ENCODE assay signal across 25 cellular contexts in the genomic region with DNA sequence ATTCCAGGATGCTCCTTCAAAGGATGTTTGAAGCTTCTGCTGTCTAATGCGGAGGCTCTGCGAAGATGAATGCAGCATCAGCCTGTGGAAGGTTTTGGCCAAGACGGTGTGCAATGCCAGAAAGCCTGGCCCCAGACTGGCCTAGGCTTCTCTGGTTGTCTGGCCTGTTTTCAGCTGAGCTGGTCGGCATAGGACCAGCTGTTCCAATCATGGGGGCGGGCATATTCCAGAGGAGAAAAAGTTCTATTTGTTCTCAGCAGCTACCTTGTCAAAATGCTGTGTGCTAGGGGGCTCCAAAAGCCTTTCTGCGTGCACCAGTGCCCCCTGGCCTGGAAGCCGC. TPM values are rescaled to one million over a fixed set of nuclear protein-coding genes. Genes with fewer than 3 reads are reported as not detected.
DNase-seq lines count a peak whose midpoint lies in the region; ATAC-seq, FAIRE-seq and TF ChIP-seq lines count a peak whose summit lies in the region.
"Had no signal": no experiment of that assay in that cellular context is flagged by ENCODE, and none has a peak within 500 bp of the region (broad histone marks: within the 10 kb centered on the region; RNA-seq: fewer than 3 reads in every experiment).

No MANE protein-coding gene starts in this region.

- peaks cover 0 to 2% of the 10 kb centered on the region in 2 experiments; a peak in 1 of 5 replicates for H3K27me3 ChIP-seq in HepG2 (ENCODE audit: control insufficient read depth in 1 of 2, insufficient read depth in 2 of 2, low read length in 2 of 2)
- H3K27me3 ChIP-seq in right lobe of liver, result no peaks in the 10 kb centered on the region
- H3K27me3 ChIP-seq in transverse colon, result no peaks in the 10 kb centered on the region
- H3K27me3 ChIP-seq: body of pancreas, heart left ventricle, stomach, tibial nerve had no signal

- no peak for TF ChIP-seq CTCF in HepG2 (CRISPR knock-in tag; IDR thresholded peaks at IDR 0.05)
- TF ChIP-seq CTCF in right lobe of liver (IDR thresholded peaks at IDR 0.05), result no peak
- TF ChIP-seq CTCF in WTC11 (IDR thresholded peaks at IDR 0.05), result no peak
- no peak for TF ChIP-seq CTCF in transverse colon (IDR thresholded peaks at IDR 0.05)

- POLR2A ChIA-PET in HepG2 (lab: Yijun Ruan, JAX), result interaction anchor here (1.0 to 1.1 kb wide), 2 partner anchors 23 to 26 kb away, joined by 3 read pairs; no protein-coding TSS in a partner anchor
- POLR2A ChIA-PET in WTC11 (lab: Charles Lee), result no interaction called here

- H3K27ac ChIP-seq in HepG2 (ENCODE audit: extremely low read length, insufficient read depth, low read length), result no peak overlapping the region
- no peak overlapping the region for H3K27ac ChIP-seq in right lobe of liver
- H3K27ac ChIP-seq in transverse colon, result peak overlapping the region in 3 of 4 donors; percentile 38 to 54 (median 40)
- H3K27ac ChIP-seq: body of pancreas, C4-2B, tibial nerve had no signal

- no peaks in the 10 kb centered on the region for H3K9me3 ChIP-seq in HepG2 (ENCODE audit: low read length)
- no peaks in the 10 kb centered on the region for H3K9me3 ChIP-seq in right lobe of liver
- no peaks in the 10 kb centered on the region for H3K9me3 ChIP-seq in transverse colon
- H3K9me3 ChIP-seq: body of pancreas, heart left ventricle, SK-N-SH, stomach, tibial nerve had no signal

- DNase-seq in HepG2 (ENCODE audit: low spot score) (peak; percentile 7), right lobe of liver (no peak), WTC11 (ENCODE audit: low spot score) (no peak), myocyte (ENCODE audit: low read depth) (peak; percentile 34), transverse colon (no peak), RPMI8226 (no peak)
- DNase-seq: activated CD4-positive, alpha-beta T cell treated with anti-CD3 and anti-CD28 coated beads for 4 hours; activated CD8-positive, alpha-beta memory T cell treated with anti-CD3 and anti-CD28 coated beads for 24 hours; activated T-cell treated with anti-CD3 and anti-CD28 coated beads, Interleukin-2, amount 50 U/mL, for 24 hours; body of pancreas; EL; heart left ventricle; Kasumi-1; naive B cell; NCI-H1930; NCI-H446 treated with DMSO at 0.1 percent for 48 hours; NK-92 treated with Interleukin-12 subunit alpha and Interleukin-12 subunit beta, amount 100 ng/mL, for 24 hours; SK-N-SH; stomach; T-helper 2 cell had no signal

- no peak overlapping the region for H2AFZ ChIP-seq in HepG2 (ENCODE audit: low read length)

- no peak overlapping the region; the same call in 1 of the 2 replicates for H3K4me2 ChIP-seq in HepG2 (ENCODE audit: low read depth, low read length)
- H3K4me2 ChIP-seq: SK-N-SH had no signal

- no peak for FAIRE-seq in HepG2 (lab: Jason Lieb, UNC)
- FAIRE-seq: D721Med had no signal

- no peak for TF ChIP-seq EP300 in HepG2 (IDR thresholded peaks at IDR 0.05; ENCODE audit: low read depth in 2 of 2, low read length in 2 of 2)
- no peak for TF ChIP-seq EP300 in HepG2 (CRISPR knock-in tag; IDR thresholded peaks at IDR 0.05; ENCODE audit: borderline replicate concordance)
- TF ChIP-seq EP300 in transverse colon (IDR thresholded peaks at IDR 0.05; ENCODE audit: low read depth), result no peak

- WGBS in HepG2 (ENCODE audit: low lambda C conversion rate), result 63% methylated on average over 3 of the region's 7 CpGs
- WGBS in right lobe of liver (ENCODE audit: insufficient coverage, low coverage, low lambda C conversion rate, missing lambda C conversion rate), result 84% methylated on average over 6 of the region's 7 CpGs
- 72% methylated on average over 7 of the region's 7 CpGs; no CpG with 5 or more reads in 1 of the 2 donors for WGBS in transverse colon (ENCODE audit: low coverage in 1 of 2), 2 donors

- CTCF ChIA-PET in HepG2 (lab: Yijun Ruan, JAX; ENCODE audit: low intra/inter-chr PET ratio, low total read pairs), result no interaction called here
- CTCF ChIA-PET in WTC11 (lab: Charles Lee), result interaction anchor here (1.7 kb wide), 2 partner anchors 64 to 143 kb away, joined by 4 read pairs; no protein-coding TSS in a partner anchor

- peaks cover 3% of the 10 kb centered on the region; the same call in 1 of the 2 replicates for H3K36me3 Mint-ChIP-seq in WTC11

- peaks cover 7% of the 10 kb centered on the region; the same call in 1 of the 2 replicates for H3K9me3 Mint-ChIP-seq in WTC11
- H3K9me3 Mint-ChIP-seq: activated T-cell treated with anti-CD3 and anti-CD28 coated beads, Interleukin-2, amount 50 U/mL, for 24 hours had no signal

- H3K4me1 ChIP-seq in HepG2 (ENCODE audit: insufficient read depth, low read length), result peaks cover 37% of the 10 kb centered on the region
- no peaks in the 10 kb centered on the region for H3K4me1 ChIP-seq in right lobe of liver
- H3K4me1 ChIP-seq in transverse colon, result peaks cover 0 to 14% (median 6%) of the 10 kb centered on the region in 4 donors
- H3K4me1 ChIP-seq: body of pancreas had no signal

- H3K4me1 Mint-ChIP-seq in WTC11, result peaks cover 40% of the 10 kb centered on the region
- H3K4me1 Mint-ChIP-seq: naive B cell had no signal

- H3K4me3 Mint-ChIP-seq in WTC11, result no peak overlapping the region
- H3K4me3 Mint-ChIP-seq: activated T-cell treated with anti-CD3 and anti-CD28 coated beads, Interleukin-2, amount 50 U/mL, for 24 hours; naive B cell had no signal

- no peaks in the 10 kb centered on the region for H3K27me3 Mint-ChIP-seq in WTC11 (ENCODE audit: low read depth)
- H3K27me3 Mint-ChIP-seq: naive B cell had no signal

- no peaks in the 10 kb centered on the region for H3K36me3 ChIP-seq in HepG2 (replicated peaks in 1 of 2; ENCODE audit: control insufficient read depth in 1 of 2, insufficient read depth in 2 of 2, low read length in 2 of 2)
- no peaks in the 10 kb centered on the region for H3K36me3 ChIP-seq in right lobe of liver
- H3K36me3 ChIP-seq in transverse colon, result no peaks in the 10 kb centered on the region
- H3K36me3 ChIP-seq: tibial nerve had no signal

- ATAC-seq in HepG2, result peak; percentile 63
- no peak for ATAC-seq in right lobe of liver
- ATAC-seq in WTC11, result peak; percentile 60
- ATAC-seq in GM21515 (IDR thresholded peaks at IDR 0.05; ENCODE audit: unreplicated experiment), result no peak
- ATAC-seq in GM19023 (IDR thresholded peaks at IDR 0.05; ENCODE audit: unreplicated experiment), result no peak
- ATAC-seq: body of pancreas, heart left ventricle had no signal

- no peak for TF ChIP-seq RAD21 in HepG2 (CRISPR knock-in tag; IDR thresholded peaks at IDR 0.05)

- H3K4me3 ChIP-seq in HepG2 (replicated peaks in 1 of 3; ENCODE audit: insufficient read depth in 1 of 3, low read depth in 2 of 3, low read length in 3 of 3) (no peak overlapping the region), right lobe of liver (no peak overlapping the region), transverse colon (no peak overlapping the region)
- H3K4me3 ChIP-seq: body of pancreas, heart left ventricle, stomach, tibial nerve had no signal

- in situ Hi-C loops in HepG2 (cut with HindIII; ENCODE audit: extremely low pct_ligation_motif_present, low pct_unique_long_range_greater_than_20kb), result no loop called here
- in situ Hi-C loops in transverse colon (cut with MboI; ENCODE audit: low pct_ligation_motif_present in 1 of 4, low pct_unique_long_range_greater_than_20kb in 1 of 4, low sequenced_read_pairs in 3 of 4), result no loop called here

- intact Hi-C loops in HepG2 (cut with micrococcal nuclease; ENCODE audit: unreplicated experiment) (loop anchor here (1.0 to 2.0 kb wide), 3 partner anchors 22 to 57 kb away; a partner anchor contains a TSS), right lobe of liver (cut with DNase I) (no loop called here), transverse colon (cut with DNase I; ENCODE audit: low total_unique reads) (no loop called here)

- peak overlapping the region; percentile 24 for H3K27ac Mint-ChIP-seq in WTC11
- H3K27ac Mint-ChIP-seq: activated T-cell treated with anti-CD3 and anti-CD28 coated beads, Interleukin-2, amount 50 U/mL, for 24 hours had no signal

- BruUV-seq in HepG2 (replicated peaks; lab: Mats Ljungman, UMichigan), result no TSS peak

- no peaks in the 10 kb centered on the region for H4K20me1 ChIP-seq in HepG2 (ENCODE audit: insufficient read depth, low read length)

- H3K9ac ChIP-seq in HepG2 (ENCODE audit: insufficient read depth, low read depth, low read length), result no peak overlapping the region
- H3K9ac ChIP-seq: SK-N-SH had no signal

- H3K79me2 ChIP-seq in HepG2 (ENCODE audit: insufficient read depth, low read length), result no peaks in the 10 kb centered on the region

- no peak for TF ChIP-seq POLR2A in HepG2 (IDR thresholded peaks at IDR 0.05; ENCODE audit: insufficient read depth in 1 of 2, low read depth in 2 of 2, low read length in 2 of 2)
- TF ChIP-seq POLR2A in right lobe of liver (IDR thresholded peaks at IDR 0.05), result no peak
- TF ChIP-seq POLR2A in transverse colon (IDR thresholded peaks at IDR 0.05), result no peak

TF ChIP-seq in WTC11, 78 proteins besides CTCF, POLR2A, EP300 and RAD21 (continues in another document):
- TF ChIP-seq CBFB (CRISPR knock-in tag; IDR thresholded peaks at IDR 0.05; ENCODE audit: low read depth), result no peak

RNA-seq across cellular contexts. Expression of a gene that starts 57.6 kb away (rescaled TPM):
- total RNA-seq in HepG2 (2016; rRNA removed; fragmentation: Illumina TruSeq; extraction: Trizol), result not detected in 2 replicates
- total RNA-seq in HepG2 (2016; cell fraction: cytosol; rRNA removed; fragmentation: Illumina TruSeq; extraction: Trizol; ENCODE audit: low read depth), result not detected in 2 replicates
- 0.07 TPM in 1 of 2 replicates, not detected in the other for total RNA-seq in HepG2 (2016; cell fraction: insoluble cytoplasmic fraction; rRNA removed; fragmentation: Illumina TruSeq; extraction: Trizol)
- not detected in 2 replicates for total RNA-seq in HepG2 (2016; cell fraction: membrane; rRNA removed; fragmentation: Illumina TruSeq; extraction: Trizol)
- 0.44 TPM in 1 of 2 replicates, not detected in the other for total RNA-seq in HepG2 (2016; cell fraction: nucleus; rRNA removed; fragmentation: Illumina TruSeq; extraction: Trizol)
- 0.07 and 0.08 TPM in 2 replicates for polyA plus RNA-seq in HepG2 (2011; rRNA removed)
- polyA plus RNA-seq in HepG2 (2011; cell fraction: cytosol; rRNA removed), result not detected in 2 replicates
- polyA plus RNA-seq in HepG2 (2011; cell fraction: nucleus; rRNA removed), result 0.03 and 0.09 TPM in 2 replicates
- 0.05 TPM in 1 of 2 replicates, not detected in the other for polyA plus RNA-seq in HepG2 (2012)
- polyA plus RNA-seq in HepG2 (2016; cell fraction: cytosol; fragmentation: Illumina TruSeq; extraction: Trizol; ENCODE audit: low read depth), result not detected in 2 replicates
- not detected in 2 replicates for polyA plus RNA-seq in HepG2 (2016; cell fraction: insoluble cytoplasmic fraction; fragmentation: Illumina TruSeq; extraction: Trizol; ENCODE audit: low read depth)
- polyA plus RNA-seq in HepG2 (2016; cell fraction: membrane; fragmentation: Illumina TruSeq; extraction: Trizol; ENCODE audit: low read depth), result not detected in 2 replicates
- polyA plus RNA-seq in HepG2 (2016; cell fraction: nucleus; fragmentation: Illumina TruSeq; extraction: Trizol; ENCODE audit: insufficient read depth, low read depth), result not detected in 2 replicates
- polyA minus RNA-seq in HepG2 (2011; rRNA and poly(A)+ RNA removed; ENCODE audit: low replicate concordance), result 0.19 TPM in 1 of 2 replicates, not detected in the other
- polyA minus RNA-seq in HepG2 (2011; cell fraction: cytosol; rRNA and poly(A)+ RNA removed), result not detected in 2 replicates
- 0.25 and 0.26 TPM in 2 replicates for polyA minus RNA-seq in HepG2 (2011; cell fraction: nucleus; rRNA and poly(A)+ RNA removed)
- 1 to 10 TPM in 1 of 6 experiments, under 1 TPM in 5; 0.18 to 2.8 (median 0.34) TPM for total RNA-seq in right lobe of liver
- total RNA-seq in WTC11 (2021), result 1.0 to 2.5 TPM (median 1.5 TPM) in 3 replicates
- total RNA-seq in myocyte, result 18.4 and 20.8 TPM in 2 replicates
- 51.5 TPM for polyA plus RNA-seq in myocyte (2012)
- total RNA-seq in transverse colon, result 1 to 10 TPM in 2 of 4 donors, under 1 TPM in 2; 0.41 to 2.2 (median 1.1) TPM

Comparison
In these comparisons a context has a peak if more than half of its experiments do, and no peak if none do; other contexts are left out.
1. ATAC-seq: peak in HepG2 (single experiment) and WTC11 (single experiment); none in right lobe of liver (0 of 4), GM21515 (single experiment) and GM19023 (single experiment).
2. DNase-seq: peak in HepG2 (single experiment) and myocyte (single experiment); none in right lobe of liver (0 of 3), WTC11 (single experiment), transverse colon (single experiment) and RPMI8226 (single experiment).
3. H3K27ac ChIP-seq: peak in transverse colon (3 of 4); none in HepG2 (single experiment) and right lobe of liver (0 of 3).